9 cellular contexts compared by ENCODE assay signal in genomic region chrX:23503835-23504539, GRCh38.
DNase-seq lines count a peak whose midpoint lies in the region; ATAC-seq and TF ChIP-seq lines count a peak whose summit lies in the region.
"Had no signal": no experiment of that assay in that cellular context is flagged by ENCODE, and none has a peak within 500 bp of the region (broad histone marks: within the 10 kb centered on the region; RNA-seq: fewer than 3 reads in every experiment).

No MANE protein-coding gene starts in this region.

- no peak overlapping the region for H2AFZ ChIP-seq in ACC112 (ENCODE audit: low read length, unreplicated experiment)
- no peak overlapping the region for H2AFZ ChIP-seq in neural progenitor cell (replicated peaks)

- H3K36me3 ChIP-seq in ACC112 (ENCODE audit: insufficient read depth, low read length) = no peaks in the 10 kb centered on the region
- no peaks in the 10 kb centered on the region for H3K36me3 ChIP-seq in neural progenitor cell

- H3F3A ChIP-seq in neural progenitor cell (ENCODE audit: low read depth) = peaks cover 13% of the 10 kb centered on the region

- peaks cover 7% of the 10 kb centered on the region for H3K4me1 Mint-ChIP-seq in neural progenitor cell
- H3K4me1 Mint-ChIP-seq: CD8-positive, alpha-beta memory T cell had no signal

- H3K27me3 ChIP-seq in ACC112 (ENCODE audit: insufficient read depth, low read length) = no peaks in the 10 kb centered on the region
- no peaks in the 10 kb centered on the region for H3K27me3 ChIP-seq in neural progenitor cell

- H3K4me1 ChIP-seq in ACC112 (ENCODE audit: control insufficient read depth, insufficient read depth, low read length, unreplicated experiment) = peaks cover 17% of the 10 kb centered on the region
- peaks cover 19% of the 10 kb centered on the region for H3K4me1 ChIP-seq in neural progenitor cell

- H3K27me3 Mint-ChIP-seq in neural progenitor cell (ENCODE audit: insufficient read depth, low read depth) = no peaks in the 10 kb centered on the region

- no peaks in the 10 kb centered on the region for H3K79me2 ChIP-seq in ACC112 (ENCODE audit: control insufficient read depth, insufficient read depth, low read length, unreplicated experiment)
- H3K79me2 ChIP-seq in neural progenitor cell (ENCODE audit: low read depth) = no peaks in the 10 kb centered on the region

- no peak overlapping the region for H3K27ac Mint-ChIP-seq in neural progenitor cell
- H3K27ac Mint-ChIP-seq: CD8-positive, alpha-beta memory T cell had no signal

- H3K27ac ChIP-seq in ACC112 (ENCODE audit: low read depth, low read length) (peak overlapping the region; percentile 39), VCaP (peak overlapping the region; percentile 59), neural progenitor cell (no peak overlapping the region)

- H4K20me1 ChIP-seq in neural progenitor cell (ENCODE audit: low read depth) = no peaks in the 10 kb centered on the region

- no peak overlapping the region for H3K4me2 ChIP-seq in neural progenitor cell

- H3K9me3 Mint-ChIP-seq in neural progenitor cell = peaks cover 1% of the 10 kb centered on the region

- ATAC-seq in GM21619 (IDR thresholded peaks at IDR 0.05; ENCODE audit: unreplicated experiment) = no peak
- no peak for ATAC-seq in GM19351 (IDR thresholded peaks at IDR 0.05; ENCODE audit: unreplicated experiment)

- DNase-seq in LoVo (ENCODE audit: low spot score) (peak; percentile 81), iris pigment epithelial cell (ENCODE audit: low read depth) (peak; percentile 61), GM20000 (ENCODE audit: low spot score) (no peak), neural progenitor cell (ENCODE audit: low spot score) (no peak)
- DNase-seq: CD8-positive, alpha-beta memory T cell had no signal

- H3K4me3 Mint-ChIP-seq in neural progenitor cell = no peak overlapping the region
- H3K4me3 Mint-ChIP-seq: CD8-positive, alpha-beta memory T cell had no signal

- no peak overlapping the region for H3K9ac ChIP-seq in neural progenitor cell

- no peak for TF ChIP-seq CTCF in VCaP (conservative IDR thresholded peaks at IDR 0.05)
- no peak for TF ChIP-seq CTCF in GM20000 (IDR thresholded peaks at IDR 0.05; ENCODE audit: extremely low read depth, missing control alignments)
- no peak for TF ChIP-seq CTCF in neural progenitor cell (IDR thresholded peaks at IDR 0.05)

- no peaks in the 10 kb centered on the region for H3K9me3 ChIP-seq in neural progenitor cell (ENCODE audit: low read depth)

- H3K36me3 Mint-ChIP-seq in neural progenitor cell = no peaks in the 10 kb centered on the region
- H3K36me3 Mint-ChIP-seq: CD8-positive, alpha-beta memory T cell had no signal

- H3K4me3 ChIP-seq in ACC112 (ENCODE audit: low read depth, low read length) (peak overlapping the region; percentile 21; the same call in 1 of the 2 replicates), neural progenitor cell (no peak overlapping the region)

Comparison
In these comparisons a context has a peak if more than half of its experiments do, and no peak if none do; other contexts are left out.
1. DNase-seq: peak in LoVo (single experiment) and iris pigment epithelial cell (single experiment); none in GM20000 (single experiment) and neural progenitor cell (single experiment).